Comparison of ENCODE assay signal across 19 cellular contexts in the genomic region with DNA sequence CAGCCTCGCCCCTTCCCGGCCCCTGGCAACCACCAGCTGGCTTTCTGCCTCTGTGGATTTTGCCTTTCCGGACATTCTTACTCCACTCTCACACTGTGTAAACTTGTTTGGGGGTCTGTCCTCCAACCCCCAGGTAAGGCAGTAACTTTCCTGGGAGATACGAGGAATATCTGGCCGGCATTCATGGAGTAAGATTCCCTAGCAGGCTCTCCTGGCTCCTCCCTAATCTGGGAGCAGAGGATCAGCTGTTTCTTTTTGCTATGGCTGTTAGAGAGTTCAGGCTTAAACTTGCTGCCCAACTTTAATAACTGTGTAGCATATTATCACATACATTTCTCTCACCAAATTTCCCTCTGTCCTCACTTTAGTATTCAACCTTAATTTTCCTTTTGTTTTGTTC.
A peak's percentile ranks its signal among the peaks of the same experiment; 100 is the strongest.
DNase-seq lines count a peak whose midpoint lies in the region; ATAC-seq and TF ChIP-seq lines count a peak whose summit lies in the region.
"Had no signal": no experiment of that assay in that cellular context is flagged by ENCODE, and none has a peak within 500 bp of the region (broad histone marks: within the 10 kb centered on the region; RNA-seq: fewer than 3 reads in every experiment).

No MANE protein-coding gene starts in this region.

- H3K36me3 Mint-ChIP-seq in activated CD8-positive, alpha-beta memory T cell treated with anti-CD3 and anti-CD28 coated beads, Interleukin-2, amount 10 ng/mL, durations not matched to agents 7 days and 5 days = no peaks in the 10 kb centered on the region
- H3K36me3 Mint-ChIP-seq: memory B cell; stimulated activated memory B cell treated with anti-CD40 and anti-IgM and Interleukin-4, amounts not matched to agents 10 μg/mL and 1 μg/mL and 100 μg/mL, for 72 hours had no signal

- peak; percentile 58 for ATAC-seq in SK-N-SH treated with all-trans-retinoic acid at 6 μM for 48 hours
- peak in 2 of 4 donors; percentile 29 to 50 for ATAC-seq in psoas muscle
- no peak for ATAC-seq in activated CD8-positive, alpha-beta memory T cell treated with anti-CD3 and anti-CD28 coated beads, Interleukin-2, amount 10 ng/mL, durations not matched to agents 7 days and 5 days
- no peak for ATAC-seq in GM18517 (IDR thresholded peaks at IDR 0.05; ENCODE audit: unreplicated experiment)
- ATAC-seq in GM18519 (IDR thresholded peaks at IDR 0.05; ENCODE audit: low FRiP score, unreplicated experiment) = no peak
- no peak for ATAC-seq in GM19324 (IDR thresholded peaks at IDR 0.05; ENCODE audit: low FRiP score, unreplicated experiment)
- ATAC-seq: activated T-cell treated with anti-CD3 and anti-CD28 coated beads, Interleukin-2, amount 50 U/mL, for 72 hours; GM12878; stimulated activated memory B cell treated with anti-CD40 and anti-IgM and Interleukin-4, amounts not matched to agents 10 μg/mL and 1 μg/mL and 100 μg/mL, for 72 hours had no signal

- H3K4me3 Mint-ChIP-seq in activated CD8-positive, alpha-beta memory T cell treated with anti-CD3 and anti-CD28 coated beads, Interleukin-2, amount 10 ng/mL, durations not matched to agents 7 days and 5 days = no peak overlapping the region
- H3K4me3 Mint-ChIP-seq: activated T-cell treated with anti-CD3 and anti-CD28 coated beads, Interleukin-2, amount 50 U/mL, for 72 hours; memory B cell; stimulated activated memory B cell treated with anti-CD40 and anti-IgM and Interleukin-4, amounts not matched to agents 10 μg/mL and 1 μg/mL and 100 μg/mL, for 72 hours had no signal

- H3K27me3 Mint-ChIP-seq in activated CD8-positive, alpha-beta memory T cell treated with anti-CD3 and anti-CD28 coated beads, Interleukin-2, amount 10 ng/mL, durations not matched to agents 7 days and 5 days = peaks cover 68% of the 10 kb centered on the region

- H3K27ac Mint-ChIP-seq in activated CD8-positive, alpha-beta memory T cell treated with anti-CD3 and anti-CD28 coated beads, Interleukin-2, amount 10 ng/mL, durations not matched to agents 7 days and 5 days = no peak overlapping the region
- H3K27ac Mint-ChIP-seq: activated T-cell treated with anti-CD3 and anti-CD28 coated beads, Interleukin-2, amount 50 U/mL, for 72 hours; memory B cell; stimulated activated memory B cell treated with anti-CD40 and anti-IgM and Interleukin-4, amounts not matched to agents 10 μg/mL and 1 μg/mL and 100 μg/mL, for 72 hours had no signal

- H3K36me3 ChIP-seq in psoas muscle (ENCODE audit: insufficient read depth in 1 of 2, low read depth in 1 of 2) = no peaks in the 10 kb centered on the region

- no peak for TF ChIP-seq CTCF in fibroblast of villous mesenchyme (IDR thresholded peaks at IDR 0.05; ENCODE audit: insufficient read depth, low read depth, low read length)
- TF ChIP-seq CTCF in psoas muscle (IDR thresholded peaks at IDR 0.05) = no peak

- peaks cover 42% of the 10 kb centered on the region for H3K4me1 ChIP-seq in psoas muscle

- DNase-seq in EH (ENCODE audit: low read depth) = peak; percentile 42
- DNase-seq in fibroblast of villous mesenchyme (ENCODE audit: low read depth) = no peak
- no peak for DNase-seq in psoas muscle
- no peak for DNase-seq in activated CD8-positive, alpha-beta memory T cell treated with anti-CD3 and anti-CD28 coated beads, Interleukin-2, amount 10 ng/mL, durations not matched to agents 7 days and 5 days
- DNase-seq: activated T-cell treated with anti-CD3 and anti-CD28 coated beads, Interleukin-2, amount 50 U/mL, for 72 hours; DND-41; GOT3; MM.1S; NCI-H2081; stimulated activated CD4-positive, alpha-beta T cell treated with anti-CD3 and anti-CD28 coated beads, Interleukin-4, amount 100 ng/mL, for 24 hours had no signal

- CTCF ChIA-PET in activated CD8-positive, alpha-beta memory T cell treated with anti-CD3 and anti-CD28 coated beads, Interleukin-2, amount 10 ng/mL, durations not matched to agents 7 days and 5 days (lab: Charles Lee) = no interaction called here

- H3K4me3 ChIP-seq in fibroblast of villous mesenchyme (ENCODE audit: low read depth, low read length) (peak overlapping the region; percentile 44), psoas muscle (peak overlapping the region; percentile 45)
- H3K4me3 ChIP-seq: BLaER1, GM12878 had no signal

- no peaks in the 10 kb centered on the region for H3K9me3 ChIP-seq in psoas muscle

- H3K27ac ChIP-seq in psoas muscle = peak overlapping the region; percentile 70
- H3K27ac ChIP-seq: BLaER1, parathyroid adenoma had no signal

- no peaks in the 10 kb centered on the region for H3K9me3 Mint-ChIP-seq in activated CD8-positive, alpha-beta memory T cell treated with anti-CD3 and anti-CD28 coated beads, Interleukin-2, amount 10 ng/mL, durations not matched to agents 7 days and 5 days (ENCODE audit: low read depth)
- H3K9me3 Mint-ChIP-seq: stimulated activated memory B cell treated with anti-CD40 and anti-IgM and Interleukin-4, amounts not matched to agents 10 μg/mL and 1 μg/mL and 100 μg/mL, for 72 hours had no signal

- no peaks in the 10 kb centered on the region for H3K4me1 Mint-ChIP-seq in activated CD8-positive, alpha-beta memory T cell treated with anti-CD3 and anti-CD28 coated beads, Interleukin-2, amount 10 ng/mL, durations not matched to agents 7 days and 5 days
- H3K4me1 Mint-ChIP-seq: memory B cell; stimulated activated memory B cell treated with anti-CD40 and anti-IgM and Interleukin-4, amounts not matched to agents 10 μg/mL and 1 μg/mL and 100 μg/mL, for 72 hours had no signal

- intact Hi-C loops in psoas muscle (cut with DNase I) = no loop called here

- H3K27me3 ChIP-seq in psoas muscle (ENCODE audit: insufficient read depth in 3 of 3, low read length in 2 of 3) = no peaks in the 10 kb centered on the region
- H3K27me3 ChIP-seq: BLaER1 had no signal

- 10 to 21% (median 12%) methylated on average over 5 of the region's 5 CpGs for WGBS in psoas muscle, 3 donors

TF ChIP-seq in SK-N-SH treated with all-trans-retinoic acid at 6 μM for 48 hours, 23 proteins besides CTCF, POLR2A, EP300 and RAD21 (continues in another document):
- TF ChIP-seq TSHZ2 (CRISPR knock-in tag; IDR thresholded peaks at IDR 0.05) (no peak), GLIS3 (CRISPR knock-in tag; IDR thresholded peaks at IDR 0.05) (no peak), OSR1 (CRISPR knock-in tag; IDR thresholded peaks at IDR 0.05) (no peak), ISL1 (CRISPR knock-in tag; IDR thresholded peaks at IDR 0.05) (no peak), RARB (CRISPR knock-in tag; IDR thresholded peaks at IDR 0.05) (no peak), ZFP3 (CRISPR knock-in tag; IDR thresholded peaks at IDR 0.05) (no peak), CSDC2 (CRISPR knock-in tag; IDR thresholded peaks at IDR 0.05) (no peak), ESRRG (CRISPR knock-in tag; IDR thresholded peaks at IDR 0.05) (no peak), ZFP30 (CRISPR knock-in tag; IDR thresholded peaks at IDR 0.05) (no peak), ZNF70 (CRISPR knock-in tag; IDR thresholded peaks at IDR 0.05) (no peak), TOX (CRISPR knock-in tag; IDR thresholded peaks at IDR 0.05; ENCODE audit: borderline replicate concordance) (no peak)
- TF ChIP-seq, protein P1, sequence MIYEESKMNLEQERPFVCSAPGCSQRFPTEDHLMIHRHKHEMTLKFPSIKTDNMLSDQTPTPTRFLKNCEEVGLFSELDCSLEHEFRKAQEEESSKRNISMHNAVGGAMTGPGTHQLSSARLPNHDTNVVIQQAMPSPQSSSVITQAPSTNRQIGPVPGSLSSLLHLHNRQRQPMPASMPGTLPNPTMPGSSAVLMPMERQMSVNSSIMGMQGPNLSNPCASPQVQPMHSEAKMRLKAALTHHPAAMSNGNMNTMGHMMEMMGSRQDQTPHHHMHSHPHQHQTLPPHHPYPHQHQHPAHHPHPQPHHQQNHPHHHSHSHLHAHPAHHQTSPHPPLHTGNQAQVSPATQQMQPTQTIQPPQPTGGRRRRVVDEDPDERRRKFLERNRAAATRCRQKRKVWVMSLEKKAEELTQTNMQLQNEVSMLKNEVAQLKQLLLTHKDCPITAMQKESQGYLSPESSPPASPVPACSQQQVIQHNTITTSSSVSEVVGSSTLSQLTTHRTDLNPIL (CRISPR knock-in tag; IDR thresholded peaks at IDR 0.05; ENCODE audit: low read depth) = no peak
- TF ChIP-seq, protein P2, sequence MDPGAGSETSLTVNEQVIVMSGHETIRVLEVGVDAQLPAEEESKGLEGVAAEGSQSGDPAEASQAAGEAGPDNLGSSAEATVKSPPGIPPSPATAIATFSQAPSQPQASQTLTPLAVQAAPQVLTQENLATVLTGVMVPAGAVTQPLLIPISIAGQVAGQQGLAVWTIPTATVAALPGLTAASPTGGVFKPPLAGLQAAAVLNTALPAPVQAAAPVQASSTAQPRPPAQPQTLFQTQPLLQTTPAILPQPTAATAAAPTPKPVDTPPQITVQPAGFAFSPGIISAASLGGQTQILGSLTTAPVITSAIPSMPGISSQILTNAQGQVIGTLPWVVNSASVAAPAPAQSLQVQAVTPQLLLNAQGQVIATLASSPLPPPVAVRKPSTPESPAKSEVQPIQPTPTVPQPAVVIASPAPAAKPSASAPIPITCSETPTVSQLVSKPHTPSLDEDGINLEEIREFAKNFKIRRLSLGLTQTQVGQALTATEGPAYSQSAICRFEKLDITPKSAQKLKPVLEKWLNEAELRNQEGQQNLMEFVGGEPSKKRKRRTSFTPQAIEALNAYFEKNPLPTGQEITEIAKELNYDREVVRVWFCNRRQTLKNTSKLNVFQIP (CRISPR knock-in tag; IDR thresholded peaks at IDR 0.05; ENCODE audit: borderline replicate concordance, low read depth) = no peak
